9 cellular contexts compared by ENCODE assay signal in the genomic region with DNA sequence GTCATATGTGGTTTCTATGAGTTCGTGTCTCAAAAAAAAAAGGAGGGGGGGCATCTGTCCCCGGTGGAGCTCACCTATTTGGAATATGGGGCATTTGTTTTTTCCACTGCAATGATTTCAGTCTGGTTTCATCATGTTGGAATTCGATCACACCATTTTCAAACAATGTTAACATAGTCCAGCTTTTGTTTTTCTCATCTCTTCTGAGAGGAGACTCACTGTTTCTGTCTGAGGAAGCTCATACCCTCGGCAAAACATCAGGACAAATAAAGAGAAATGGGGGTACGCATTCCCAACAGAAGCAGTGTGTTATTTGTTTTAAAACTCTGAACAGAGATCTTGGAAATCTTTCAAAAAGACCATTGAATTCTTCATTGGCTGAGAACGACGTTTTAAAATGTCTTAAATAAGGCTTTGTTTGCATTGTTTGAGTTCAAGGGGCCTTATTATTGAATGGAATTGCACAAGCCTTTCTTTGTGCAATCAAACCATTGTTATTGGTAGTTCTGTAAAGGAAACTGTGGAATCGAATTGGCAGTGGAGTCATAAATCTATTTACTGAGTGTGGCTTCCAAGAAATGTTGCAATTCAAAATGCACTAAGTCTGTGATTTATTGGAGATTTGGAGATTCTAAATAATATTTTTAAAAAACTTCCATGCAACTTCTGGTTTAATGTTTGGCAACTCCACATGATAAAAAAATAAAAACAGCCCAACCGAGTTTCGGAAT.
DNase-seq lines count a peak whose midpoint lies in the region; ATAC-seq and TF ChIP-seq lines count a peak whose summit lies in the region.
"Had no signal": no experiment of that assay in that cellular context is flagged by ENCODE, and none has a peak within 500 bp of the region (broad histone marks: within the 10 kb centered on the region; RNA-seq: fewer than 3 reads in every experiment).

No MANE protein-coding gene starts in this region.

- no peaks in the 10 kb centered on the region for H3K9me3 Mint-ChIP-seq in activated naive CD4-positive, alpha-beta T cell treated with anti-CD3 and anti-CD28 coated beads, Interleukin-2, amount 10 ng/mL, durations not matched to agents 7 days and 5 days
- peaks cover 3% of the 10 kb centered on the region for H3K9me3 Mint-ChIP-seq in chondrocyte (ENCODE audit: low read depth)
- H3K9me3 Mint-ChIP-seq in endothelial cell (ENCODE audit: unreplicated experiment) = no peaks in the 10 kb centered on the region

- DNase-seq in activated naive CD4-positive, alpha-beta T cell treated with anti-CD3 and anti-CD28 coated beads, Interleukin-2, amount 10 ng/mL, durations not matched to agents 7 days and 5 days = no peak
- no peak for DNase-seq in activated naive CD4-positive, alpha-beta T cell treated with Interleukin-2 at 50 U/mL for 16 hours
- DNase-seq in chondrocyte (ENCODE audit: low spot score) (no peak), midbrain (lab: John Stamatoyannopoulos, UW) (peak; percentile 75), vagina (ENCODE audit: extremely low spot score in 2 of 2) (no peak), DMS79 treated with DMSO at 0.1 percent for 48 hours (lab: John Stamatoyannopoulos, UW) (no peak), endothelial cell (ENCODE audit: low spot score) (no peak)
- DNase-seq: SHP77 treated with DMSO at 0.1 percent for 48 hours had no signal

- peak overlapping the region; percentile 70 for H3K27ac ChIP-seq in vagina

- CTCF ChIA-PET in activated naive CD4-positive, alpha-beta T cell treated with anti-CD3 and anti-CD28 coated beads, Interleukin-2, amount 10 ng/mL, durations not matched to agents 7 days and 5 days (lab: Charles Lee) = interaction anchor here (0.6 kb wide), 1 partner anchor 170 kb away, joined by 4 read pairs; no protein-coding TSS in a partner anchor

- peaks cover 79% of the 10 kb centered on the region for H3K36me3 Mint-ChIP-seq in activated naive CD4-positive, alpha-beta T cell treated with anti-CD3 and anti-CD28 coated beads, Interleukin-2, amount 10 ng/mL, durations not matched to agents 7 days and 5 days
- H3K36me3 Mint-ChIP-seq in chondrocyte (ENCODE audit: low read depth) = peaks cover 38% of the 10 kb centered on the region
- no peaks in the 10 kb centered on the region for H3K36me3 Mint-ChIP-seq in endothelial cell (ENCODE audit: low read depth, unreplicated experiment)

- peaks cover 30% of the 10 kb centered on the region for H3K4me1 Mint-ChIP-seq in activated naive CD4-positive, alpha-beta T cell treated with anti-CD3 and anti-CD28 coated beads, Interleukin-2, amount 10 ng/mL, durations not matched to agents 7 days and 5 days
- H3K4me1 Mint-ChIP-seq in chondrocyte (ENCODE audit: low read depth) (peaks cover 78% of the 10 kb centered on the region), endothelial cell (ENCODE audit: unreplicated experiment) (no peaks in the 10 kb centered on the region)

- no peak for ATAC-seq in GM19328 (IDR thresholded peaks at IDR 0.05; ENCODE audit: unreplicated experiment)

- no peak for TF ChIP-seq POLR2A in vagina (IDR thresholded peaks at IDR 0.05)

- intact Hi-C loops in vagina (cut with DNase I) = loop anchor here (5.0 kb wide), 1 partner anchor 38 kb away; no protein-coding TSS in a partner anchor

- H3K4me3 ChIP-seq in vagina = no peak overlapping the region

- H3K36me3 ChIP-seq in vagina = peaks cover 5 to 21% of the 10 kb centered on the region in 2 donors

- no peak overlapping the region for H3K4me3 Mint-ChIP-seq in activated naive CD4-positive, alpha-beta T cell treated with anti-CD3 and anti-CD28 coated beads, Interleukin-2, amount 10 ng/mL, durations not matched to agents 7 days and 5 days
- H3K4me3 Mint-ChIP-seq in chondrocyte (ENCODE audit: unreplicated experiment) = peak overlapping the region; percentile 7
- no peak overlapping the region for H3K4me3 Mint-ChIP-seq in endothelial cell (ENCODE audit: unreplicated experiment)

- peak overlapping the region; percentile 35 for H3K27ac Mint-ChIP-seq in activated naive CD4-positive, alpha-beta T cell treated with anti-CD3 and anti-CD28 coated beads, Interleukin-2, amount 10 ng/mL, durations not matched to agents 7 days and 5 days
- peak overlapping the region; percentile 97 for H3K27ac Mint-ChIP-seq in chondrocyte (ENCODE audit: unreplicated experiment)
- H3K27ac Mint-ChIP-seq in endothelial cell (ENCODE audit: unreplicated experiment) = no peak overlapping the region

- H3K27me3 Mint-ChIP-seq in activated naive CD4-positive, alpha-beta T cell treated with anti-CD3 and anti-CD28 coated beads, Interleukin-2, amount 10 ng/mL, durations not matched to agents 7 days and 5 days = no peaks in the 10 kb centered on the region
- H3K27me3 Mint-ChIP-seq in chondrocyte (ENCODE audit: low read depth) (no peaks in the 10 kb centered on the region), endothelial cell (ENCODE audit: unreplicated experiment) (no peaks in the 10 kb centered on the region)

- H3K27me3 ChIP-seq in vagina = no peaks in the 10 kb centered on the region

- peaks cover 69% of the 10 kb centered on the region for H3K4me1 ChIP-seq in vagina

- TF ChIP-seq CTCF in chondrocyte (IDR thresholded peaks at IDR 0.05) (no peak), vagina (IDR thresholded peaks at IDR 0.05) (no peak), endothelial cell (IDR thresholded peaks at IDR 0.05; ENCODE audit: unreplicated experiment) (no peak)

- H3K9me3 ChIP-seq in vagina = no peaks in the 10 kb centered on the region
